9 cellular contexts compared by ENCODE assay signal in the genomic region with DNA sequence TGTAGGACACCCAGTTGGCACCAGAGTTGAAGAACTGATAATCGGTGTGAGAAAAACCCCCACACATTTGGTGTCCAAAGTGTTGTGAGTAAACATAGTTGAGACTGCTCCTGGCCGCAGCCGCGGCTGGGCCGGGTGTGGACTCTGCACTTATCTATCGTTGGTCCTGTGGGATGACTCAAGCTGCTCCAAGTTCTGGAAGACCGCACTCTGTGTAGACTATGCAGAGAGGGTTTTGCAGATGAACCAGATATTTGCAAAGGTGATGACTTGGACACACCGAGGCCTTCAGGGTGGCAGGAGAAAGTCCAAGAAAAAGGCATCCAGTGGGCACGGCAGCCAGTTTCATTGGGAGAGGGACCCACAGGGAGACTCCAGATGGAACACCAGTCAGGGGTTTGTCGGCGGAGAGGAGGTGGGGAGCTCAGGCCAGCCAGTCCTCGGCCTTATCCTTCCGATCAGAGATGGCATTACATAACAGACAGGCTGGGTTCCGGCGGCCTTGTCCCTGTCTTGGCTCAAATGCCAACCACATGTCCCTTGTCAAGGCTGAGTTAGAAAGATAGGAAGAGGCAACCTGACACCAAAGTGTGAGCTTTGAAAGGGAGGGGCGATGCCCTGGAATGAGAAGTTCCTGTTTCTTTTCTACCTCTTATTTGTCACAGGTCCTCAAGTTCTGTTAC. TPM values are rescaled to one million over a fixed set of nuclear protein-coding genes. Genes with fewer than 3 reads are reported as not detected.
DNase-seq lines count a peak whose midpoint lies in the region; ATAC-seq, FAIRE-seq and TF ChIP-seq lines count a peak whose summit lies in the region.
"Had no signal": no experiment of that assay in that cellular context is flagged by ENCODE, and none has a peak within 500 bp of the region (broad histone marks: within the 10 kb centered on the region; RNA-seq: fewer than 3 reads in every experiment).

No MANE protein-coding gene starts in this region.

- TF ChIP-seq CTCF in bronchial epithelial cell (IDR thresholded peaks at IDR 0.05; ENCODE audit: insufficient read depth, low read length, severe bottlenecking) = no peak
- TF ChIP-seq CTCF in mesothelial cell of epicardium (IDR thresholded peaks at IDR 0.05; ENCODE audit: unreplicated experiment) = no peak

- peak overlapping the region; percentile 89 for H3K27ac ChIP-seq in ACC112 (ENCODE audit: low read depth, low read length)

- DNase-seq in Kasumi-1 (lab: John Stamatoyannopoulos, UW) (peak; percentile 81 to 83), bronchial epithelial cell (ENCODE audit: low read depth) (peak; percentile 61), mesothelial cell of epicardium (ENCODE audit: low spot score in 2 of 2, unreplicated experiment in 2 of 2) (no peak)
- DNase-seq in activated CD8-positive, alpha-beta memory T cell treated with anti-CD3 and anti-CD28 coated beads, Interleukin-2, amount 50 U/mL, for 4 hours = no peak
- DNase-seq: SW 1271 had no signal

- peak overlapping the region; percentile 72 for H3K4me3 ChIP-seq in ACC112 (ENCODE audit: low read depth, low read length)
- no peak overlapping the region for H3K4me3 ChIP-seq in bronchial epithelial cell (ENCODE audit: low read depth, low read length)

- H3K27ac Mint-ChIP-seq in mesothelial cell of epicardium = peak overlapping the region; percentile 59

- peaks cover 35% of the 10 kb centered on the region for H3K4me1 Mint-ChIP-seq in mesothelial cell of epicardium

- H2AFZ ChIP-seq in ACC112 (ENCODE audit: low read length, unreplicated experiment) = peak overlapping the region; percentile 51

- no peak overlapping the region for H3K4me3 Mint-ChIP-seq in mesothelial cell of epicardium

- FAIRE-seq in bronchial epithelial cell (lab: Jason Lieb, UNC) = no peak

- H3K9me3 Mint-ChIP-seq in mesothelial cell of epicardium = no peaks in the 10 kb centered on the region

- H3K36me3 Mint-ChIP-seq in mesothelial cell of epicardium = peaks cover 12% of the 10 kb centered on the region

- H3K27me3 ChIP-seq in ACC112 (ENCODE audit: insufficient read depth, low read length) (no peaks in the 10 kb centered on the region), bronchial epithelial cell (ENCODE audit: control insufficient read depth, insufficient read depth, low read length) (no peaks in the 10 kb centered on the region)

- no peaks in the 10 kb centered on the region for H3K36me3 ChIP-seq in ACC112 (ENCODE audit: insufficient read depth, low read length)
- H3K36me3 ChIP-seq in bronchial epithelial cell (ENCODE audit: control insufficient read depth, insufficient read depth, low read length) = no peaks in the 10 kb centered on the region

- no peak for ATAC-seq in HG03565 (IDR thresholded peaks at IDR 0.05; ENCODE audit: unreplicated experiment)
- no peak for ATAC-seq in HG03097 (IDR thresholded peaks at IDR 0.05; ENCODE audit: low FRiP score, unreplicated experiment)
- ATAC-seq in GM21786 (IDR thresholded peaks at IDR 0.05; ENCODE audit: unreplicated experiment) = no peak

- H3K79me2 ChIP-seq in ACC112 (ENCODE audit: control insufficient read depth, insufficient read depth, low read length, unreplicated experiment) = peaks cover 3% of the 10 kb centered on the region

- H3K4me1 ChIP-seq in ACC112 (ENCODE audit: control insufficient read depth, insufficient read depth, low read length, unreplicated experiment) = peaks cover 47% of the 10 kb centered on the region

- no peaks in the 10 kb centered on the region for H3K27me3 Mint-ChIP-seq in mesothelial cell of epicardium (ENCODE audit: low read depth)

RNA-seq across cellular contexts. Expression of a gene that starts 21.1 kb away (rescaled TPM):
- total RNA-seq in bronchial epithelial cell (6.6 and 16.6 TPM in 2 replicates), mesothelial cell of epicardium (29.7 to 31.6 TPM (median 31.1 TPM) in 3 replicates)

RNA-seq across cellular contexts. Expression of a gene that starts 53.6 kb away (rescaled TPM):
- 6.1 and 9.7 TPM in 2 replicates for total RNA-seq in bronchial epithelial cell
- 9.7 to 12.0 TPM (median 10.9 TPM) in 3 replicates for total RNA-seq in mesothelial cell of epicardium

Comparison
In these comparisons a context has a peak if more than half of its experiments do, and no peak if none do; other contexts are left out.
1. DNase-seq: peak in Kasumi-1 (2 of 2) and bronchial epithelial cell (single experiment); none in mesothelial cell of epicardium (0 of 2) and activated CD8-positive, alpha-beta memory T cell treated with anti-CD3 and anti-CD28 coated beads, Interleukin-2, amount 50 U/mL, for 4 hours (single experiment).